Comparison of ENCODE assay signal across 27 cellular contexts in the genomic region with DNA sequence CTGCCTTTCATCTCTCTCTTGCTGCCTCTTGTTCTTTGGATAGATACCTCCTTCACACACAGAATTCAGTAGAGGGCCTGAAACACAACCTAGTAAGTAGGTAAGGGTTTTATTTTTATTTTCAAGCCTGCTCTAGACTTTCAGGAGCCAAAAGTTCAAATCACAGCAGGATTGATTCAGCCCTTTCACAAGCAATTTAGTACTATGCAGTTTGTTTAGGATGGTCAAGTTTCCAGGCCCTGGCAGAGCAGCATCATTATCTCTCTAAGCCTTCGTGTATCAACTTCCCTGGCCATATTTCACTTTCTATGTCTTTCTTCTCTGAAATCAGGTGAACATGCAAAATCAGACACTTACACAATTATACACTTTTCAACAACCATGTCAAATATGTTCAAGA.
DNase-seq lines count a peak whose midpoint lies in the region; ATAC-seq and TF ChIP-seq lines count a peak whose summit lies in the region.
"Had no signal": no experiment of that assay in that cellular context is flagged by ENCODE, and none has a peak within 500 bp of the region (broad histone marks: within the 10 kb centered on the region; RNA-seq: fewer than 3 reads in every experiment).

No MANE protein-coding gene starts in this region.

- intact Hi-C loops in Right ventricle myocardium inferior (cut with DNase I) (no loop called here), colonic mucosa (cut with DNase I) (no loop called here)

- H3K9ac ChIP-seq in SU-DHL-6 (ENCODE audit: low read length) (no peak overlapping the region), colonic mucosa (ENCODE audit: low read depth in 2 of 2, low read length in 2 of 2) (no peak overlapping the region)

- peaks cover 13% of the 10 kb centered on the region; the same call in 1 of the 2 replicates for H3F3A ChIP-seq in SU-DHL-6 (ENCODE audit: insufficient read depth)

- TF ChIP-seq CTCF in cardiac muscle cell (IDR thresholded peaks at IDR 0.05; ENCODE audit: low read depth, low read length): no peak
- no peak for TF ChIP-seq CTCF in SU-DHL-6 (IDR thresholded peaks at IDR 0.05; ENCODE audit: insufficient read depth, low read length, poor library complexity, severe bottlenecking)
- no peak for TF ChIP-seq CTCF in colonic mucosa (IDR thresholded peaks at IDR 0.05)

- ATAC-seq in Right ventricle myocardium inferior: no peak
- no peak for ATAC-seq in naive B cell (ENCODE audit: low read depth in 2 of 2)
- ATAC-seq in HG03108 (IDR thresholded peaks at IDR 0.05; ENCODE audit: unreplicated experiment): no peak
- no peak for ATAC-seq in natural killer cell treated with Interleukin-12 subunit alpha and Interleukin-12 subunit beta and Interleukin-15 and Interleukin-18, amount 100 ng/mL, for 72 hours
- ATAC-seq in activated CD4-positive, CD25-positive, alpha-beta regulatory T cell treated with anti-CD3 and anti-CD28 coated beads, Interleukin-2, amount 50 U/mL, for 24 hours: no peak
- ATAC-seq: lower lobe of right lung; natural killer cell; stimulated activated naive CD8-positive, alpha-beta T cell treated with anti-CD3 and anti-CD28 coated beads, Interleukin-15, Interleukin-2, amounts not matched to agents 100 U/mL and 50 U/mL, for 24 hours had no signal

- H3K4me1 Mint-ChIP-seq in naive B cell: peaks cover 19 to 23% (median 22%) of the 10 kb centered on the region in 3 donors
- H3K4me1 Mint-ChIP-seq in natural killer cell treated with Interleukin-12 subunit alpha and Interleukin-12 subunit beta and Interleukin-15 and Interleukin-18, amount 100 ng/mL, for 72 hours (ENCODE audit: low read depth in 2 of 2): peaks cover 0 to 3% of the 10 kb centered on the region in 2 donors
- H3K4me1 Mint-ChIP-seq: activated CD4-positive, alpha-beta memory T cell treated with anti-CD3 and anti-CD28 coated beads, Interleukin-2, amount 10 ng/mL, durations not matched to agents 7 days and 5 days; natural killer cell had no signal

- H3K9me3 Mint-ChIP-seq in naive B cell: peaks cover 0 to 2% (median 0%) of the 10 kb centered on the region in 7 donors
- no peaks in the 10 kb centered on the region for H3K9me3 Mint-ChIP-seq in natural killer cell treated with Interleukin-12 subunit alpha and Interleukin-12 subunit beta and Interleukin-15 and Interleukin-18, amount 100 ng/mL, for 72 hours
- H3K9me3 Mint-ChIP-seq: activated CD4-positive, alpha-beta memory T cell treated with anti-CD3 and anti-CD28 coated beads, Interleukin-2, amount 10 ng/mL, durations not matched to agents 7 days and 5 days; activated naive CD4-positive, alpha-beta T cell treated with anti-CD3 and anti-CD28 coated beads for 36 hours; CD8-positive, alpha-beta memory T cell; natural killer cell had no signal

- H3K27me3 ChIP-seq in cardiac muscle cell (no peaks in the 10 kb centered on the region), SU-DHL-6 (ENCODE audit: low read length) (no peaks in the 10 kb centered on the region), colonic mucosa (no peaks in the 10 kb centered on the region)
- H3K27me3 ChIP-seq: brain microvascular endothelial cell, hepatocyte, ovary, testis had no signal

- H3K27ac ChIP-seq in cardiac muscle cell: peak overlapping the region; percentile 68
- peak overlapping the region; percentile 29 for H3K27ac ChIP-seq in SU-DHL-6 (ENCODE audit: low read depth, low read length)
- no peak overlapping the region for H3K27ac ChIP-seq in colonic mucosa
- H3K27ac ChIP-seq: brain microvascular endothelial cell, hepatocyte, lower lobe of right lung, ovary, SK-N-MC, testis had no signal

- H3K9me3 ChIP-seq in cardiac muscle cell (ENCODE audit: low read depth) (no peaks in the 10 kb centered on the region), SU-DHL-6 (ENCODE audit: insufficient read depth, low read length) (no peaks in the 10 kb centered on the region), colonic mucosa (no peaks in the 10 kb centered on the region)
- H3K9me3 ChIP-seq: lower lobe of right lung, ovary, testis had no signal

- no peak for DNase-seq in cardiac muscle cell (ENCODE audit: low read depth in 1 of 2, low spot score in 1 of 2)
- DNase-seq in Right ventricle myocardium inferior (ENCODE audit: missing footprints): no peak
- no peak for DNase-seq in naive B cell
- no peak for DNase-seq in colonic mucosa
- DNase-seq in natural killer cell treated with Interleukin-12 subunit alpha and Interleukin-12 subunit beta and Interleukin-15 and Interleukin-18, amount 100 ng/mL, for 72 hours (ENCODE audit: low spot score): no peak
- DNase-seq: activated CD4-positive, alpha-beta memory T cell treated with anti-CD3 and anti-CD28 coated beads, Interleukin-2, amount 10 ng/mL, durations not matched to agents 7 days and 5 days; activated CD8-positive, alpha-beta memory T cell treated with anti-CD3 and anti-CD28 coated beads, Interleukin-2, amount 50 U/mL, for 4 hours; activated naive CD4-positive, alpha-beta T cell treated with anti-CD3 and anti-CD28 coated beads for 36 hours; brain microvascular endothelial cell; CD8-positive, alpha-beta memory T cell; HCEC 1CT; lower lobe of right lung; MM.1S; natural killer cell; NCI-H1105 treated with DMSO at 0.1 percent for 48 hours; NCI-H2081 treated with DMSO at 0.1 percent for 48 hours; NCI-H446; NCI-H774; ovary; stimulated activated naive CD8-positive, alpha-beta T cell treated with anti-CD3 and anti-CD28 coated beads, Interleukin-15, Interleukin-2, amounts not matched to agents 100 U/mL and 50 U/mL, for 24 hours; testis had no signal

- peaks cover 0 to 15% of the 10 kb centered on the region in 2 donors for H3K36me3 Mint-ChIP-seq in naive B cell
- H3K36me3 Mint-ChIP-seq in natural killer cell treated with Interleukin-12 subunit alpha and Interleukin-12 subunit beta and Interleukin-15 and Interleukin-18, amount 100 ng/mL, for 72 hours: no peaks in the 10 kb centered on the region
- H3K36me3 Mint-ChIP-seq: natural killer cell had no signal

- H3K27ac Mint-ChIP-seq in naive B cell: peak overlapping the region in 5 of 6 donors; percentile 43 to 92 (median 90)
- peak overlapping the region in 1 of 2 donors; percentile 28 for H3K27ac Mint-ChIP-seq in natural killer cell treated with Interleukin-12 subunit alpha and Interleukin-12 subunit beta and Interleukin-15 and Interleukin-18, amount 100 ng/mL, for 72 hours
- H3K27ac Mint-ChIP-seq: activated CD4-positive, alpha-beta memory T cell treated with anti-CD3 and anti-CD28 coated beads, Interleukin-2, amount 10 ng/mL, durations not matched to agents 7 days and 5 days; activated naive CD4-positive, alpha-beta T cell treated with anti-CD3 and anti-CD28 coated beads for 36 hours; natural killer cell had no signal

- H3K36me3 ChIP-seq in cardiac muscle cell (no peaks in the 10 kb centered on the region), SU-DHL-6 (ENCODE audit: low read length) (no peaks in the 10 kb centered on the region), colonic mucosa (no peaks in the 10 kb centered on the region)
- H3K36me3 ChIP-seq: brain microvascular endothelial cell, lower lobe of right lung, ovary had no signal

- H3K4me3 Mint-ChIP-seq in naive B cell: peak overlapping the region in 1 of 8 donors; percentile 48
- no peak overlapping the region for H3K4me3 Mint-ChIP-seq in natural killer cell treated with Interleukin-12 subunit alpha and Interleukin-12 subunit beta and Interleukin-15 and Interleukin-18, amount 100 ng/mL, for 72 hours
- H3K4me3 Mint-ChIP-seq: activated CD4-positive, alpha-beta memory T cell treated with anti-CD3 and anti-CD28 coated beads, Interleukin-2, amount 10 ng/mL, durations not matched to agents 7 days and 5 days; activated naive CD4-positive, alpha-beta T cell treated with anti-CD3 and anti-CD28 coated beads for 36 hours; CD8-positive, alpha-beta memory T cell; natural killer cell had no signal

- peaks cover 8% of the 10 kb centered on the region for H3K4me1 ChIP-seq in cardiac muscle cell (ENCODE audit: low read depth)
- H3K4me1 ChIP-seq in colonic mucosa: no peaks in the 10 kb centered on the region
- H3K4me1 ChIP-seq: lower lobe of right lung, testis had no signal

- no peaks in the 10 kb centered on the region for H3K79me2 ChIP-seq in SU-DHL-6 (ENCODE audit: insufficient read depth, low read length)
- H3K79me2 ChIP-seq: hepatocyte had no signal

- no peaks in the 10 kb centered on the region for H3K9me2 ChIP-seq in SU-DHL-6 (replicated peaks; ENCODE audit: insufficient read depth, low read length)

- peak overlapping the region; percentile 1 for H3K4me2 ChIP-seq in SU-DHL-6 (ENCODE audit: low read depth, low read length, poor library complexity, severe bottlenecking)
- H3K4me2 ChIP-seq: hepatocyte, smooth muscle cell had no signal

- no peaks in the 10 kb centered on the region for H3K27me3 Mint-ChIP-seq in naive B cell
- no peaks in the 10 kb centered on the region for H3K27me3 Mint-ChIP-seq in natural killer cell treated with Interleukin-12 subunit alpha and Interleukin-12 subunit beta and Interleukin-15 and Interleukin-18, amount 100 ng/mL, for 72 hours
- H3K27me3 Mint-ChIP-seq: activated CD4-positive, alpha-beta memory T cell treated with anti-CD3 and anti-CD28 coated beads, Interleukin-2, amount 10 ng/mL, durations not matched to agents 7 days and 5 days; CD8-positive, alpha-beta memory T cell had no signal

- H4K20me1 ChIP-seq in SU-DHL-6 (ENCODE audit: low read depth, low read length): no peaks in the 10 kb centered on the region

- no peak overlapping the region for H2AFZ ChIP-seq in SU-DHL-6 (ENCODE audit: low read depth, low read length, severe bottlenecking)
- H2AFZ ChIP-seq: hepatocyte had no signal

- no peak overlapping the region for H3K4me3 ChIP-seq in cardiac muscle cell
- H3K4me3 ChIP-seq in SU-DHL-6 (ENCODE audit: insufficient read depth, low read length, poor library complexity, severe bottlenecking): no peak overlapping the region
- H3K4me3 ChIP-seq in colonic mucosa: no peak overlapping the region
- H3K4me3 ChIP-seq: hepatocyte, lower lobe of right lung, ovary, SK-N-MC, smooth muscle cell, testis had no signal
